11 cellular contexts compared by ENCODE assay signal in the genomic region with DNA sequence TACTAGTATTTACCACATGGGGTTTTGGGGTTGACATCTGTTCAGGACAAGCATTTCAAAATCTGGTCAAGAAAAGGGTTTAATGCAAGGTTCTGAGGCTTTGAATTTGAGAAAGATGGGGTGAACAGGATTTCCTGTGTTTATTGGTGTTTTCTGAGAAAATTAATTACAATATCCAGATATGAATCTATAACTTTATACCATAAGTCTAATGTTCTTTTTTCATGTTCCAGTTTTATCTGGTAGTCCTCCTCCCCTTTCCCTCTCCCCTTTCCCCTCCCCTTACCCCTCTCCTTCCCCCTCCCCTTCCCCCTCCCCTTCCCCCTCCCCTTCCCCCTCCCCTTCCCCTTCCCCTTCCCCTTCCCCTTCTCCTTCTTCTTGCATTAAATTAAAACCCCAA.
"Had no signal": no experiment of that assay in that cellular context is flagged by ENCODE, and none has a peak within 500 bp of the region (broad histone marks: within the 10 kb centered on the region; RNA-seq: fewer than 3 reads in every experiment).

No MANE protein-coding gene starts in this region.

- H3K9me3 ChIP-seq: HAP-1 had no signal

- ATAC-seq: GM23338, HCT116 had no signal

- H3K36me3 ChIP-seq: HAP-1 had no signal

- FAIRE-seq: H1, H54 had no signal

- H3K4me1 ChIP-seq: HAP-1 had no signal

- H3K4me1 Mint-ChIP-seq: GM23338 had no signal

- H2AFZ ChIP-seq: GM23248, GM23338 had no signal

- H3K9ac ChIP-seq: GM23248 had no signal

- H3K4me3 Mint-ChIP-seq: GM23338, H9, HFFc6 had no signal

- DNase-seq: GM23248, GOT3, H7, H9, HCEC 1CT, HFFc6 had no signal

- H3K27ac ChIP-seq: GM23248 had no signal

- H3K27ac Mint-ChIP-seq: GM23338, H9, HFFc6 had no signal

- H3K4me2 ChIP-seq: GM23338 had no signal

- H3K4me3 ChIP-seq: GM23248, GM23338, HAP-1 had no signal
